ENCODE assay signal across 6 cellular contexts in the genomic region with DNA sequence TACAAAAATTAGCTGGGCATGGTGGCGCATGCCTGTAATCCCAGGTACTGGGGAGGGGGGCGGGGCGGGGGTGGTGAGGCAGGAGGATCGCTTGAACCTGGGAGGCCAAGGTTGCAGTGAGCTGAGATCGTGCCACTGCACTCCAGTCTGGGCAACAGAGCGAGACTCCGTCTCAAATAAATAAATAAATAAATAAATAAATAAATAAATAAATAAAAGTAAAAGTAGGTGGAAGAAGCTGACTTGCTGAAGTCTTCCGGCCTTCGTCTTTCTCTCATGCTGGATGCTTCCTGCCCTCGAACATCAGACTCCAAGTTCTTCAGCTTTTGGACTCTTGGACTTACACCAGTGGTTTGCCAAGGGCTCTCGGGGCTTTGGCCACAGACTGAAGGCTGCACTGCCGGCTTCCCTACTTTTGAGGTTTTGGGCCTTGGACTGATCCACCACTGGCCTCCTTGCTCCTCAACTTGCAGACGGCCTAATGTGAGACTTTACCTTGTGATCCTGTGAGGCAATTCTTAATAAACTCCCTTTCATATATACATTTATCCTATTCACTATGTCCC. TPM values are rescaled to one million over a fixed set of nuclear protein-coding genes. Genes with fewer than 3 reads are reported as not detected.
DNase-seq lines count a peak whose midpoint lies in the region; ATAC-seq and TF ChIP-seq lines count a peak whose summit lies in the region.
"Not testable (repeated sequence)": the region's sequence is repeated elsewhere in the genome, so short reads cannot be mapped to it uniquely, and the experiment has no call there.

No MANE protein-coding gene starts in this region.

- POLR2A ChIA-PET in HEK293 (lab: Yijun Ruan, JAX): interaction anchor here (0.6 to 2.9 kb wide), 10 partner anchors 9 to 371 kb away, joined by 3 to 26 read pairs (median 4); partner anchors contain the start of genes ANKRD52, RNF41, SMARCC2 and ZC3H10

- H3K4me1 Mint-ChIP-seq in central memory CD8-positive, alpha-beta T cell: peaks cover 21% of the 10 kb centered on the region

- TF ChIP-seq CTCF in HEK293 (tag by site-specific recombination; IDR thresholded peaks at IDR 0.05); WI38 (IDR thresholded peaks at IDR 0.05; ENCODE audit: low read depth, low read length); osteoblast (IDR thresholded peaks at IDR 0.05; ENCODE audit: extremely low read depth, low read depth, low read length): not testable (repeated sequence)

- not testable (repeated sequence) for H3K27me3 Mint-ChIP-seq in central memory CD8-positive, alpha-beta T cell

- WGBS in urinary bladder: 72% methylated on average over 13 of the region's 13 CpGs

- H3K79me2 ChIP-seq in osteoblast (ENCODE audit: insufficient read depth, low read length): not testable (repeated sequence)

- H3K9me3 ChIP-seq in HEK293 (ENCODE audit: control insufficient read depth, insufficient read depth, low read depth, low read length); iPS-18a (ENCODE audit: control insufficient read depth, low read depth, low read length); osteoblast (ENCODE audit: low read depth, low read length): not testable (repeated sequence)

- H4K20me1 ChIP-seq in osteoblast (ENCODE audit: insufficient read depth, low read length): not testable (repeated sequence)

- peak overlapping the region; percentile 98 for H2AFZ ChIP-seq in osteoblast (ENCODE audit: low read length)

- not testable (repeated sequence) for H3K9ac ChIP-seq in iPS-18a (ENCODE audit: low read length)

- peaks cover 20% of the 10 kb centered on the region for H3K36me3 Mint-ChIP-seq in central memory CD8-positive, alpha-beta T cell (ENCODE audit: insufficient read depth)

- peaks cover 5 to 25% of the 10 kb centered on the region in 2 experiments; a peak in 2 of 3 replicates for H3K36me3 ChIP-seq in HEK293 (ENCODE audit: control insufficient read depth in 2 of 2, insufficient read depth in 1 of 2, low read length in 2 of 2)
- peaks cover 12% of the 10 kb centered on the region for H3K36me3 ChIP-seq in iPS-18a (ENCODE audit: control insufficient read depth, low read depth, low read length)
- peaks cover 15% of the 10 kb centered on the region for H3K36me3 ChIP-seq in osteoblast (ENCODE audit: insufficient read depth, low read length)
- H3K36me3 ChIP-seq in urinary bladder (ENCODE audit: insufficient read depth): not testable (repeated sequence)

- peak overlapping the region; percentile 96 for H3K27ac Mint-ChIP-seq in central memory CD8-positive, alpha-beta T cell (ENCODE audit: low read depth)

- DNase-seq in central memory CD8-positive, alpha-beta T cell (ENCODE audit: low spot score in 2 of 2); osteoblast (ENCODE audit: insufficient read length, low spot score, missing footprints): not testable (repeated sequence)

- ATAC-seq in central memory CD8-positive, alpha-beta T cell (replicated peaks; ENCODE audit: extremely low read depth, poor library complexity, severe bottlenecking): not testable (repeated sequence)

- not testable (repeated sequence) for H3K4me1 ChIP-seq in HEK293 (ENCODE audit: control insufficient read depth, insufficient read depth, low read length); iPS-18a (ENCODE audit: control insufficient read depth, low read depth, low read length); urinary bladder (ENCODE audit: insufficient read depth)
- peaks cover 21% of the 10 kb centered on the region for H3K4me1 ChIP-seq in osteoblast (ENCODE audit: insufficient read depth, low read length)

- peak overlapping the region; percentile 92 for H3K4me2 ChIP-seq in osteoblast (ENCODE audit: insufficient read depth, low read length)

- peak overlapping the region; percentile 94 for H3K4me3 Mint-ChIP-seq in central memory CD8-positive, alpha-beta T cell

- H3K27me3 ChIP-seq in iPS-18a (ENCODE audit: control insufficient read depth, insufficient read depth, low read length); osteoblast (ENCODE audit: insufficient read depth, low read length): not testable (repeated sequence)

- H3K4me3 ChIP-seq in HEK293 (ENCODE audit: low read depth, low read length): peak overlapping the region; percentile 65
- H3K4me3 ChIP-seq in WI38 (ENCODE audit: low read depth, low read length): peak overlapping the region; percentile 74
- peak overlapping the region; percentile 83 for H3K4me3 ChIP-seq in iPS-18a (ENCODE audit: low read length)
- H3K4me3 ChIP-seq in osteoblast (ENCODE audit: insufficient read depth, low read length): peak overlapping the region; percentile 81
- peak overlapping the region; percentile 63 for H3K4me3 ChIP-seq in urinary bladder (ENCODE audit: low read depth, low read length)

- H3K27ac ChIP-seq in HEK293 (ENCODE audit: extremely low read depth, low read depth, low read length) (peak overlapping the region; percentile 62; the same call in 1 of the 2 replicates), osteoblast (ENCODE audit: low read depth, low read length) (peak overlapping the region; percentile 76)
- not testable (repeated sequence) for H3K27ac ChIP-seq in iPS-18a (ENCODE audit: low read length); urinary bladder (ENCODE audit: low read depth)

- not testable (repeated sequence) for H3K9me3 Mint-ChIP-seq in central memory CD8-positive, alpha-beta T cell

- CTCF ChIA-PET in HEK293 (lab: Yijun Ruan, JAX): interaction anchor here (0.7 to 1.7 kb wide), 10 partner anchors 11 to 200 kb away, joined by 3 to 6 read pairs (median 4); no protein-coding TSS in a partner anchor

TF ChIP-seq in HEK293, 187 proteins besides CTCF, POLR2A, EP300 and RAD21 (continues in another document):
- TF ChIP-seq ZBTB8A (tag by site-specific recombination; IDR thresholded peaks at IDR 0.05) (peak; percentile 74), ZNF791 (tag by site-specific recombination; IDR thresholded peaks at IDR 0.05) (peak; percentile 70; the same call in 1 of the 2 replicates), ZNF19 (tag by site-specific recombination; IDR thresholded peaks at IDR 0.05; ENCODE audit: low read depth) (peak; percentile 86; the same call in 1 of the 2 replicates), ZNF664 (tag by site-specific recombination; IDR thresholded peaks at IDR 0.05) (peak; percentile 75; the same call in 1 of the 2 replicates), ZNF394 (tag by site-specific recombination; IDR thresholded peaks at IDR 0.05; ENCODE audit: borderline replicate concordance) (peak; percentile 96)
- TF ChIP-seq, protein P1, sequence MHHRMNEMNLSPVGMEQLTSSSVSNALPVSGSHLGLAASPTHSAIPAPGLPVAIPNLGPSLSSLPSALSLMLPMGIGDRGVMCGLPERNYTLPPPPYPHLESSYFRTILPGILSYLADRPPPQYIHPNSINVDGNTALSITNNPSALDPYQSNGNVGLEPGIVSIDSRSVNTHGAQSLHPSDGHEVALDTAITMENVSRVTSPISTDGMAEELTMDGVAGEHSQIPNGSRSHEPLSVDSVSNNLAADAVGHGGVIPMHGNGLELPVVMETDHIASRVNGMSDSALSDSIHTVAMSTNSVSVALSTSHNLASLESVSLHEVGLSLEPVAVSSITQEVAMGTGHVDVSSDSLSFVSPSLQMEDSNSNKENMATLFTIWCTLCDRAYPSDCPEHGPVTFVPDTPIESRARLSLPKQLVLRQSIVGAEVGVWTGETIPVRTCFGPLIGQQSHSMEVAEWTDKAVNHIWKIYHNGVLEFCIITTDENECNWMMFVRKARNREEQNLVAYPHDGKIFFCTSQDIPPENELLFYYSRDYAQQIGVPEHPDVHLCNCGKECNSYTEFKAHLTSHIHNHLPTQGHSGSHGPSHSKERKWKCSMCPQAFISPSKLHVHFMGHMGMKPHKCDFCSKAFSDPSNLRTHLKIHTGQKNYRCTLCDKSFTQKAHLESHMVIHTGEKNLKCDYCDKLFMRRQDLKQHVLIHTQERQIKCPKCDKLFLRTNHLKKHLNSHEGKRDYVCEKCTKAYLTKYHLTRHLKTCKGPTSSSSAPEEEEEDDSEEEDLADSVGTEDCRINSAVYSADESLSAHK (tag by site-specific recombination; IDR thresholded peaks at IDR 0.05): peak; percentile 14; the same call in 1 of the 2 replicates
- TF ChIP-seq, protein P2, sequence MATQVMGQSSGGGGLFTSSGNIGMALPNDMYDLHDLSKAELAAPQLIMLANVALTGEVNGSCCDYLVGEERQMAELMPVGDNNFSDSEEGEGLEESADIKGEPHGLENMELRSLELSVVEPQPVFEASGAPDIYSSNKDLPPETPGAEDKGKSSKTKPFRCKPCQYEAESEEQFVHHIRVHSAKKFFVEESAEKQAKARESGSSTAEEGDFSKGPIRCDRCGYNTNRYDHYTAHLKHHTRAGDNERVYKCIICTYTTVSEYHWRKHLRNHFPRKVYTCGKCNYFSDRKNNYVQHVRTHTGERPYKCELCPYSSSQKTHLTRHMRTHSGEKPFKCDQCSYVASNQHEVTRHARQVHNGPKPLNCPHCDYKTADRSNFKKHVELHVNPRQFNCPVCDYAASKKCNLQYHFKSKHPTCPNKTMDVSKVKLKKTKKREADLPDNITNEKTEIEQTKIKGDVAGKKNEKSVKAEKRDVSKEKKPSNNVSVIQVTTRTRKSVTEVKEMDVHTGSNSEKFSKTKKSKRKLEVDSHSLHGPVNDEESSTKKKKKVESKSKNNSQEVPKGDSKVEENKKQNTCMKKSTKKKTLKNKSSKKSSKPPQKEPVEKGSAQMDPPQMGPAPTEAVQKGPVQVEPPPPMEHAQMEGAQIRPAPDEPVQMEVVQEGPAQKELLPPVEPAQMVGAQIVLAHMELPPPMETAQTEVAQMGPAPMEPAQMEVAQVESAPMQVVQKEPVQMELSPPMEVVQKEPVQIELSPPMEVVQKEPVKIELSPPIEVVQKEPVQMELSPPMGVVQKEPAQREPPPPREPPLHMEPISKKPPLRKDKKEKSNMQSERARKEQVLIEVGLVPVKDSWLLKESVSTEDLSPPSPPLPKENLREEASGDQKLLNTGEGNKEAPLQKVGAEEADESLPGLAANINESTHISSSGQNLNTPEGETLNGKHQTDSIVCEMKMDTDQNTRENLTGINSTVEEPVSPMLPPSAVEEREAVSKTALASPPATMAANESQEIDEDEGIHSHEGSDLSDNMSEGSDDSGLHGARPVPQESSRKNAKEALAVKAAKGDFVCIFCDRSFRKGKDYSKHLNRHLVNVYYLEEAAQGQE (tag by site-specific recombination; IDR thresholded peaks at IDR 0.05): peak; percentile 77

RNA-seq across cellular contexts. Expression of gene COQ10A, which starts 0.6 kb away (rescaled TPM):
- total RNA-seq in osteoblast: 10.1 and 14.4 TPM in 2 replicates
- 6.9 TPM for total RNA-seq in urinary bladder
- 13.8 TPM for polyA plus RNA-seq in urinary bladder

RNA-seq across cellular contexts. Expression of gene ANKRD52, which starts 8.0 kb away (rescaled TPM):
- total RNA-seq in osteoblast: 17.7 and 18.8 TPM in 2 replicates
- 10.2 TPM for total RNA-seq in urinary bladder
- polyA plus RNA-seq in urinary bladder: 14.4 TPM

RNA-seq across cellular contexts. Expression of gene CS, which starts 34.0 kb away (rescaled TPM):
- 106 and 114 TPM in 2 replicates for total RNA-seq in osteoblast
- 64.3 TPM for total RNA-seq in urinary bladder
- 101 TPM for polyA plus RNA-seq in urinary bladder

RNA-seq across cellular contexts. Expression of gene SLC39A5, which starts 36.3 kb away (rescaled TPM):
- total RNA-seq in osteoblast: not detected in 2 replicates
- total RNA-seq in urinary bladder: not detected
- 0.30 TPM for polyA plus RNA-seq in urinary bladder

RNA-seq across cellular contexts. Expression of gene NABP2, which starts 42.0 kb away (rescaled TPM):
- total RNA-seq in osteoblast (26.8 and 27.4 TPM in 2 replicates), urinary bladder (15.7 TPM)
- 31.0 TPM for polyA plus RNA-seq in urinary bladder
